22 cellular contexts compared by ENCODE assay signal in genomic region chr3:169556349-169556870, GRCh38.
"Had no signal": no experiment of that assay in that cellular context is flagged by ENCODE, and none has a peak within 500 bp of the region (broad histone marks: within the 10 kb centered on the region; RNA-seq: fewer than 3 reads in every experiment).

No MANE protein-coding gene starts in this region.

- H3K4me3 ChIP-seq: MG63 had no signal

- H3K27me3 ChIP-seq: MG63 had no signal

- H3K9ac ChIP-seq: KMS-11, SK-N-SH had no signal

- ATAC-seq: activated CD4-positive, alpha-beta T cell treated with anti-CD3 and anti-CD28 coated beads for 36 hours; activated CD8-positive, alpha-beta T cell treated with anti-CD3 and anti-CD28 coated beads for 36 hours had no signal

- H3K27ac ChIP-seq: KMS-11, WERI-Rb-1 had no signal

- H3K36me3 ChIP-seq: MG63, WERI-Rb-1 had no signal

- H3K9me3 ChIP-seq: SK-N-SH had no signal

- DNase-seq: activated CD4-positive, alpha-beta T cell treated with anti-CD3 and anti-CD28 coated beads for 36 hours; activated CD4-positive, alpha-beta T cell treated with anti-CD3 and anti-CD28 coated beads, Interleukin-2, amount 50 U/mL, for 1 hour; activated CD8-positive, alpha-beta memory T cell treated with anti-CD3 and anti-CD28 coated beads, Interleukin-2, amount 50 U/mL, for 4 hours; activated CD8-positive, alpha-beta T cell treated with anti-CD3 and anti-CD28 coated beads for 36 hours; activated effector memory CD4-positive, alpha-beta T cell treated with Interleukin-2 at 50 U/mL for 16 hours; activated naive CD4-positive, alpha-beta T cell; amygdala; caudate nucleus; MG63; MV-4-11; NCI-H1092 treated with DMSO at 0.1 percent for 48 hours; NCI-H1417 treated with DMSO at 0.1 percent for 48 hours; NCI-H1694; NCI-H2029; NCI-H2107; NCI-H2171 treated with DMSO at 0.1 percent for 48 hours; NCI-H226; NCI-H82; SK-N-SH; T-helper 1 cell; WERI-Rb-1 had no signal

- H3K4me2 ChIP-seq: KMS-11, SK-N-SH had no signal
